8 cellular contexts compared by ENCODE assay signal in the genomic region with DNA sequence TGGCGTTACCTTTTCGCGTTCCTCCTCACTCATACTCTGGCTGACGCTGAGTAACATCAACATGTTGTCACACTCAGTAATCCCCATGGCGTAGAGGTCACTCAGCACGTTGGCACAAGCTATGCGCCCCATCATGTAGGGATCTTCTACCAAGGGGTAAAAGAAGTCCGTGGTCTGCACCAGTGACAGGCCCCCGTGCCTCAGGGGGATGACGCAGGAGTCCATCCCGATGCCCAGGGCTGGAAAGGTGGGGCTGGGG. TPM values are rescaled to one million over a fixed set of nuclear protein-coding genes. Genes with fewer than 3 reads are reported as not detected.
DNase-seq lines count a peak whose midpoint lies in the region; ATAC-seq and TF ChIP-seq lines count a peak whose summit lies in the region.

No MANE protein-coding gene starts in this region.

- in situ Hi-C loops in astrocyte of the spinal cord (cut with HindIII; ENCODE audit: low sequenced_read_pairs) = no loop called here

- POLR2A ChIA-PET in AG04449 (lab: Yijun Ruan, JAX) = interaction anchor here (0.8 to 1.6 kb wide), 5 partner anchors 12 to 90 kb away, joined by 3 to 5 read pairs (median 4); a partner anchor contains a TSS

- H3K4me3 ChIP-seq in AG04449 (ENCODE audit: low read depth, low read length) = peak overlapping the region; percentile 85
- H3K4me3 ChIP-seq in astrocyte of the spinal cord (ENCODE audit: low read depth, low read length) = peak overlapping the region; percentile 77

- peak overlapping the region; percentile 82 for H3K4me3 Mint-ChIP-seq in mesothelial cell of epicardium

- H3K9me3 Mint-ChIP-seq in mesothelial cell of epicardium = peaks cover 8% of the 10 kb centered on the region

- DNase-seq in AG04449 (ENCODE audit: low read depth, low spot score) = no peak
- DNase-seq in astrocyte of the spinal cord (ENCODE audit: low read depth, low spot score) = no peak
- no peak for DNase-seq in mesothelial cell of epicardium (ENCODE audit: low spot score in 2 of 2, unreplicated experiment in 2 of 2)
- no peak for DNase-seq in NCI-H774 (lab: John Stamatoyannopoulos, UW)
- DNase-seq in COLO668 (lab: John Stamatoyannopoulos, UW; ENCODE audit: unreplicated experiment) = no peak
- no peak for DNase-seq in hippocampal formation (lab: John Stamatoyannopoulos, UW)

- peak overlapping the region; percentile 86 for H3K27ac Mint-ChIP-seq in mesothelial cell of epicardium

- no peak for TF ChIP-seq CTCF in AG04449 (IDR thresholded peaks at IDR 0.05; ENCODE audit: insufficient read depth, low read length, missing control alignments)
- TF ChIP-seq CTCF in astrocyte of the spinal cord (IDR thresholded peaks at IDR 0.05; ENCODE audit: low read depth, low read length) = no peak
- TF ChIP-seq CTCF in mesothelial cell of epicardium (IDR thresholded peaks at IDR 0.05; ENCODE audit: unreplicated experiment) = no peak

- H3K27me3 Mint-ChIP-seq in mesothelial cell of epicardium (ENCODE audit: low read depth) = no peaks in the 10 kb centered on the region

- peak; percentile 22 for ATAC-seq in HG02571 (IDR thresholded peaks at IDR 0.05; ENCODE audit: unreplicated experiment)
- no peak for ATAC-seq in HG03457 (IDR thresholded peaks at IDR 0.05; ENCODE audit: unreplicated experiment)

- peaks cover 16% of the 10 kb centered on the region for H3K4me1 Mint-ChIP-seq in mesothelial cell of epicardium

- H3K36me3 Mint-ChIP-seq in mesothelial cell of epicardium = peaks cover 20% of the 10 kb centered on the region

- CTCF ChIA-PET in AG04449 (lab: Yijun Ruan, JAX) = interaction anchor here (1.0 to 6.3 kb wide), 9 partner anchors 10 to 187 kb away, joined by 3 to 43 read pairs (median 3); a partner anchor contains a TSS

RNA-seq across cellular contexts. Expression of a gene that starts 0.6 kb away (rescaled TPM):
- total RNA-seq in mesothelial cell of epicardium = 27.3 to 29.5 TPM (median 29.3 TPM) in 3 replicates

RNA-seq across cellular contexts. Expression of a gene that starts 15.2 kb away (rescaled TPM):
- total RNA-seq in mesothelial cell of epicardium = 31.8 to 35.4 TPM (median 33.1 TPM) in 3 replicates

RNA-seq across cellular contexts. Expression of a gene that starts 27.5 kb away (rescaled TPM):
- total RNA-seq in mesothelial cell of epicardium = 0.45 TPM in 1 of 3 replicates, not detected in the others

RNA-seq across cellular contexts. Expression of a gene that starts 37.7 kb away (rescaled TPM):
- total RNA-seq in mesothelial cell of epicardium = 10.7 to 12.6 TPM (median 11.8 TPM) in 3 replicates

RNA-seq across cellular contexts. Expression of a gene that starts 49.9 kb away (rescaled TPM):
- 24.2 to 25.2 TPM (median 24.8 TPM) in 3 replicates for total RNA-seq in mesothelial cell of epicardium
